ENCODE assay signal across 12 cellular contexts in genomic region chr9:133711428-133712220, GRCh38. TPM values are rescaled to one million over a fixed set of nuclear protein-coding genes. Genes with fewer than 3 reads are reported as not detected.
DNase-seq lines count a peak whose midpoint lies in the region; ATAC-seq and TF ChIP-seq lines count a peak whose summit lies in the region.
"Had no signal": no experiment of that assay in that cellular context is flagged by ENCODE, and none has a peak within 500 bp of the region (broad histone marks: within the 10 kb centered on the region; RNA-seq: fewer than 3 reads in every experiment).

No MANE protein-coding gene starts in this region.

- no peak overlapping the region for H2BK5ac ChIP-seq in mesenchymal stem cell (ENCODE audit: low read depth, low read length, poor library complexity, severe bottlenecking)

- H3K27me3 ChIP-seq in BE2C (no peaks in the 10 kb centered on the region), mesenchymal stem cell (ENCODE audit: control insufficient read depth in 1 of 2, insufficient read depth in 1 of 2, low read length in 2 of 2) (no peaks in the 10 kb centered on the region)

- H2BK120ac ChIP-seq in mesenchymal stem cell (ENCODE audit: low read depth, low read length), result peak overlapping the region; percentile 97

- WGBS in mesenchymal stem cell, result 53% methylated on average over 32 of the region's 32 CpGs

- no peaks in the 10 kb centered on the region for H3K9me3 ChIP-seq in BE2C
- H3K9me3 ChIP-seq in mesenchymal stem cell (ENCODE audit: control insufficient read depth, low read length), result no peaks in the 10 kb centered on the region

- peak overlapping the region; percentile 86 to 97 for H3K18ac ChIP-seq in mesenchymal stem cell (ENCODE audit: low read depth in 1 of 2, low read length in 2 of 2)

- no peaks in the 10 kb centered on the region for H3K79me1 ChIP-seq in mesenchymal stem cell (replicated peaks; ENCODE audit: low read length, poor library complexity, severe bottlenecking)

- TF ChIP-seq CTCF in BE2C (IDR thresholded peaks at IDR 0.05; ENCODE audit: low read depth, low read length) (no peak), epithelial cell of esophagus (IDR thresholded peaks at IDR 0.05; ENCODE audit: insufficient read depth, low read depth, low read length, missing control alignments) (no peak)

- no peak overlapping the region for H3K4me3 ChIP-seq in BE2C (ENCODE audit: low read depth, low read length)
- no peak overlapping the region for H3K4me3 ChIP-seq in epithelial cell of esophagus (ENCODE audit: low read length)
- no peak overlapping the region for H3K4me3 ChIP-seq in mesenchymal stem cell (ENCODE audit: insufficient read depth in 1 of 2, low read depth in 1 of 2, low read length in 2 of 2)

- peak overlapping the region; percentile 99 for H4K91ac ChIP-seq in mesenchymal stem cell (ENCODE audit: low read length)

- no peak for ATAC-seq in GM19395 (IDR thresholded peaks at IDR 0.05; ENCODE audit: unreplicated experiment)

- peak overlapping the region in 1 of 2 experiments; percentile 71 for H3K14ac ChIP-seq in mesenchymal stem cell (ENCODE audit: low read length in 2 of 2)

- peaks cover 58% of the 10 kb centered on the region for H3K4me1 ChIP-seq in BE2C
- H3K4me1 ChIP-seq in mesenchymal stem cell (ENCODE audit: control insufficient read depth, insufficient read depth, low read depth, low read length), result peaks cover 69% of the 10 kb centered on the region

- DNase-seq in BE2C (peak; percentile 16), RPMI7951 (ENCODE audit: low read depth) (peak; percentile 55), epithelial cell of esophagus (ENCODE audit: low read depth) (peak; percentile 23), mesenchymal stem cell (peak; percentile 89), germinal center (ENCODE audit: low spot score) (no peak), iPS-NIHi11 (ENCODE audit: low spot score) (no peak)
- no peak for DNase-seq in stimulated activated naive CD4-positive, alpha-beta T cell treated with Interleukin-2 at 50 U/mL for 16 hours (lab: John Stamatoyannopoulos, UW)
- DNase-seq: activated CD4-positive, alpha-beta T cell treated with anti-CD3 and anti-CD28 coated beads, Interleukin-2, amount 50 U/mL, for 4 hours; DND-41; NCI-H1105 treated with DMSO at 0.1 percent for 48 hours; NCI-H748 treated with DMSO at 0.1 percent for 48 hours had no signal

- H2AFZ ChIP-seq in mesenchymal stem cell (ENCODE audit: low read depth, low read length), result peak overlapping the region; percentile 49

- H2BK12ac ChIP-seq in mesenchymal stem cell (ENCODE audit: low read length in 2 of 2), result peak overlapping the region; percentile 29 to 100

- peak overlapping the region; percentile 98 for H4K8ac ChIP-seq in mesenchymal stem cell (ENCODE audit: low read length)

- no peak overlapping the region for H2AK5ac ChIP-seq in mesenchymal stem cell (ENCODE audit: low read length, severe bottlenecking)

- H2BK15ac ChIP-seq in mesenchymal stem cell (ENCODE audit: low read depth, poor library complexity, severe bottlenecking), result peak overlapping the region; percentile 97

- H3K36me3 ChIP-seq in BE2C, result no peaks in the 10 kb centered on the region
- H3K36me3 ChIP-seq in mesenchymal stem cell (ENCODE audit: control insufficient read depth in 1 of 2, insufficient read depth in 2 of 2, low read depth in 1 of 2, low read length in 2 of 2), result no peaks in the 10 kb centered on the region

- H3K9ac ChIP-seq in mesenchymal stem cell (ENCODE audit: low read length), result no peak overlapping the region

- H3K4ac ChIP-seq in mesenchymal stem cell (ENCODE audit: low read depth in 1 of 2, low read length in 2 of 2), result peak overlapping the region; percentile 95 to 99

- no peak overlapping the region for H3K23ac ChIP-seq in mesenchymal stem cell (ENCODE audit: low read length in 2 of 2)

- H3K4me2 ChIP-seq in mesenchymal stem cell (ENCODE audit: low read length, poor library complexity, severe bottlenecking), result peak overlapping the region; percentile 10

- peak overlapping the region; percentile 9 for H3K27ac ChIP-seq in mesenchymal stem cell (ENCODE audit: low read length, poor library complexity, severe bottlenecking)

RNA-seq across cellular contexts. Expression of gene SARDH, which starts 26.5 kb away (rescaled TPM):
- polyA plus RNA-seq in BE2C (2012; ENCODE audit: insufficient read depth, insufficient read length, low read depth), result 6.3 TPM
- total RNA-seq in RPMI7951 (2014; rRNA removed; shearing (Covaris generic)), result 1.8 and 1.9 TPM in 2 replicates
- polyA plus RNA-seq in mesenchymal stem cell (2013, experiment 1 of 2), result 6.4 TPM
- polyA plus RNA-seq in mesenchymal stem cell (2013, experiment 2 of 2), result 6.1 TPM

Comparison
In these comparisons a context has a peak if more than half of its experiments do, and no peak if none do; other contexts are left out.
1. DNase-seq: peak in BE2C (single experiment), RPMI7951 (single experiment), epithelial cell of esophagus (single experiment) and mesenchymal stem cell (single experiment); none in germinal center (single experiment), iPS-NIHi11 (single experiment) and stimulated activated naive CD4-positive, alpha-beta T cell treated with Interleukin-2 at 50 U/mL for 16 hours (single experiment).